2 cellular contexts compared by ENCODE assay signal in the genomic region with DNA sequence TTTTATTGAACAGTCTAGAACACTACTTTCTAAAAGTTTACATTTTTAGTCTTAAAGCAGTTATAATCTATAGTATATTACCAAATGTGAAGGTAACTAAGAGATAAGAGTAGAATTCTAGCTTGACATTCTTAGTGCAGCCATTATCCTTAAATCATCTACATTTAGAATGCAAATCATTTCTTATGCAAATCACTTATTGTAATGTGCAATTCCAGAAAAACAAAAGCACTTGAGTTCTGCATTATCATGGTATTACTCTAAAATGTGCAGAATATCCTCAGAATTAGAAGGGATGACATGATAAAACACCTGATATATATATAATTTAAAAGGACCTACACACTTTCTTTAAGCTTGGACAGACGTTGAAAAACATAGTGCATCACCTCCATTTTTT.
TF ChIP-seq lines count a peak whose summit lies in the region.

No MANE protein-coding gene starts in this region.

TF ChIP-seq in WTC11, 78 proteins besides CTCF, POLR2A, EP300 and RAD21 (continued from another document):
- TF ChIP-seq, protein P1, sequence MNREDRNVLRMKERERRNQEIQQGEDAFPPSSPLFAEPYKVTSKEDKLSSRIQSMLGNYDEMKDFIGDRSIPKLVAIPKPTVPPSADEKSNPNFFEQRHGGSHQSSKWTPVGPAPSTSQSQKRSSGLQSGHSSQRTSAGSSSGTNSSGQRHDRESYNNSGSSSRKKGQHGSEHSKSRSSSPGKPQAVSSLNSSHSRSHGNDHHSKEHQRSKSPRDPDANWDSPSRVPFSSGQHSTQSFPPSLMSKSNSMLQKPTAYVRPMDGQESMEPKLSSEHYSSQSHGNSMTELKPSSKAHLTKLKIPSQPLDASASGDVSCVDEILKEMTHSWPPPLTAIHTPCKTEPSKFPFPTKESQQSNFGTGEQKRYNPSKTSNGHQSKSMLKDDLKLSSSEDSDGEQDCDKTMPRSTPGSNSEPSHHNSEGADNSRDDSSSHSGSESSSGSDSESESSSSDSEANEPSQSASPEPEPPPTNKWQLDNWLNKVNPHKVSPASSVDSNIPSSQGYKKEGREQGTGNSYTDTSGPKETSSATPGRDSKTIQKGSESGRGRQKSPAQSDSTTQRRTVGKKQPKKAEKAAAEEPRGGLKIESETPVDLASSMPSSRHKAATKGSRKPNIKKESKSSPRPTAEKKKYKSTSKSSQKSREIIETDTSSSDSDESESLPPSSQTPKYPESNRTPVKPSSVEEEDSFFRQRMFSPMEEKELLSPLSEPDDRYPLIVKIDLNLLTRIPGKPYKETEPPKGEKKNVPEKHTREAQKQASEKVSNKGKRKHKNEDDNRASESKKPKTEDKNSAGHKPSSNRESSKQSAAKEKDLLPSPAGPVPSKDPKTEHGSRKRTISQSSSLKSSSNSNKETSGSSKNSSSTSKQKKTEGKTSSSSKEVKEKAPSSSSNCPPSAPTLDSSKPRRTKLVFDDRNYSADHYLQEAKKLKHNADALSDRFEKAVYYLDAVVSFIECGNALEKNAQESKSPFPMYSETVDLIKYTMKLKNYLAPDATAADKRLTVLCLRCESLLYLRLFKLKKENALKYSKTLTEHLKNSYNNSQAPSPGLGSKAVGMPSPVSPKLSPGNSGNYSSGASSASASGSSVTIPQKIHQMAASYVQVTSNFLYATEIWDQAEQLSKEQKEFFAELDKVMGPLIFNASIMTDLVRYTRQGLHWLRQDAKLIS (CRISPR knock-in tag; IDR thresholded peaks at IDR 0.05; ENCODE audit: borderline replicate concordance), result no peak
- no peak for TF ChIP-seq CREB1 (CRISPR knock-in tag; IDR thresholded peaks at IDR 0.05)
- TF ChIP-seq, protein P2, sequence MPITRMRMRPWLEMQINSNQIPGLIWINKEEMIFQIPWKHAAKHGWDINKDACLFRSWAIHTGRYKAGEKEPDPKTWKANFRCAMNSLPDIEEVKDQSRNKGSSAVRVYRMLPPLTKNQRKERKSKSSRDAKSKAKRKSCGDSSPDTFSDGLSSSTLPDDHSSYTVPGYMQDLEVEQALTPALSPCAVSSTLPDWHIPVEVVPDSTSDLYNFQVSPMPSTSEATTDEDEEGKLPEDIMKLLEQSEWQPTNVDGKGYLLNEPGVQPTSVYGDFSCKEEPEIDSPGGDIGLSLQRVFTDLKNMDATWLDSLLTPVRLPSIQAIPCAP (CRISPR knock-in tag; IDR thresholded peaks at IDR 0.05), result no peak
- TF ChIP-seq, protein P3, sequence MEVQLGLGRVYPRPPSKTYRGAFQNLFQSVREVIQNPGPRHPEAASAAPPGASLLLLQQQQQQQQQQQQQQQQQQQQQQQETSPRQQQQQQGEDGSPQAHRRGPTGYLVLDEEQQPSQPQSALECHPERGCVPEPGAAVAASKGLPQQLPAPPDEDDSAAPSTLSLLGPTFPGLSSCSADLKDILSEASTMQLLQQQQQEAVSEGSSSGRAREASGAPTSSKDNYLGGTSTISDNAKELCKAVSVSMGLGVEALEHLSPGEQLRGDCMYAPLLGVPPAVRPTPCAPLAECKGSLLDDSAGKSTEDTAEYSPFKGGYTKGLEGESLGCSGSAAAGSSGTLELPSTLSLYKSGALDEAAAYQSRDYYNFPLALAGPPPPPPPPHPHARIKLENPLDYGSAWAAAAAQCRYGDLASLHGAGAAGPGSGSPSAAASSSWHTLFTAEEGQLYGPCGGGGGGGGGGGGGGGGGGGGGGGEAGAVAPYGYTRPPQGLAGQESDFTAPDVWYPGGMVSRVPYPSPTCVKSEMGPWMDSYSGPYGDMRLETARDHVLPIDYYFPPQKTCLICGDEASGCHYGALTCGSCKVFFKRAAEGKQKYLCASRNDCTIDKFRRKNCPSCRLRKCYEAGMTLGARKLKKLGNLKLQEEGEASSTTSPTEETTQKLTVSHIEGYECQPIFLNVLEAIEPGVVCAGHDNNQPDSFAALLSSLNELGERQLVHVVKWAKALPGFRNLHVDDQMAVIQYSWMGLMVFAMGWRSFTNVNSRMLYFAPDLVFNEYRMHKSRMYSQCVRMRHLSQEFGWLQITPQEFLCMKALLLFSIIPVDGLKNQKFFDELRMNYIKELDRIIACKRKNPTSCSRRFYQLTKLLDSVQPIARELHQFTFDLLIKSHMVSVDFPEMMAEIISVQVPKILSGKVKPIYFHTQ (CRISPR knock-in tag; IDR thresholded peaks at IDR 0.05), result no peak
- no peak for TF ChIP-seq ESRRA (CRISPR knock-in tag; IDR thresholded peaks at IDR 0.05; ENCODE audit: borderline replicate concordance)
- TF ChIP-seq, protein P4, sequence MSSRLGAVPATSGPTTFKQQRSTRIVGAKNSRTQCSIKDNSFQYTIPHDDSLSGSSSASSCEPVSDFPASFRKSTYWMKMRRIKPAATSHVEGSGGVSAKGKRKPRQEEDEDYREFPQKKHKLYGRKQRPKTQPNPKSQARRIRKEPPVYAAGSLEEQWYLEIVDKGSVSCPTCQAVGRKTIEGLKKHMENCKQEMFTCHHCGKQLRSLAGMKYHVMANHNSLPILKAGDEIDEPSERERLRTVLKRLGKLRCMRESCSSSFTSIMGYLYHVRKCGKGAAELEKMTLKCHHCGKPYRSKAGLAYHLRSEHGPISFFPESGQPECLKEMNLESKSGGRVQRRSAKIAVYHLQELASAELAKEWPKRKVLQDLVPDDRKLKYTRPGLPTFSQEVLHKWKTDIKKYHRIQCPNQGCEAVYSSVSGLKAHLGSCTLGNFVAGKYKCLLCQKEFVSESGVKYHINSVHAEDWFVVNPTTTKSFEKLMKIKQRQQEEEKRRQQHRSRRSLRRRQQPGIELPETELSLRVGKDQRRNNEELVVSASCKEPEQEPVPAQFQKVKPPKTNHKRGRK (CRISPR knock-in tag; IDR thresholded peaks at IDR 0.05; ENCODE audit: borderline replicate concordance), result no peak
- no peak for TF ChIP-seq EMX1 (CRISPR knock-in tag; IDR thresholded peaks at IDR 0.05)
- no peak for TF ChIP-seq NFATC4 (CRISPR knock-in tag; IDR thresholded peaks at IDR 0.05)
- no peak for TF ChIP-seq ZNF671 (CRISPR knock-in tag; IDR thresholded peaks at IDR 0.05)
- TF ChIP-seq ELF4 (CRISPR knock-in tag; IDR thresholded peaks at IDR 0.05; ENCODE audit: low read depth), result no peak
- TF ChIP-seq IRF2 (CRISPR knock-in tag; IDR thresholded peaks at IDR 0.05; ENCODE audit: borderline replicate concordance, low read depth), result no peak
TF ChIP-seq in WTC11: peak in this region for 0.

TF ChIP-seq in neural cell, 6 proteins besides CTCF, POLR2A, EP300 and RAD21 (continued from another document):
- TF ChIP-seq, protein P5, sequence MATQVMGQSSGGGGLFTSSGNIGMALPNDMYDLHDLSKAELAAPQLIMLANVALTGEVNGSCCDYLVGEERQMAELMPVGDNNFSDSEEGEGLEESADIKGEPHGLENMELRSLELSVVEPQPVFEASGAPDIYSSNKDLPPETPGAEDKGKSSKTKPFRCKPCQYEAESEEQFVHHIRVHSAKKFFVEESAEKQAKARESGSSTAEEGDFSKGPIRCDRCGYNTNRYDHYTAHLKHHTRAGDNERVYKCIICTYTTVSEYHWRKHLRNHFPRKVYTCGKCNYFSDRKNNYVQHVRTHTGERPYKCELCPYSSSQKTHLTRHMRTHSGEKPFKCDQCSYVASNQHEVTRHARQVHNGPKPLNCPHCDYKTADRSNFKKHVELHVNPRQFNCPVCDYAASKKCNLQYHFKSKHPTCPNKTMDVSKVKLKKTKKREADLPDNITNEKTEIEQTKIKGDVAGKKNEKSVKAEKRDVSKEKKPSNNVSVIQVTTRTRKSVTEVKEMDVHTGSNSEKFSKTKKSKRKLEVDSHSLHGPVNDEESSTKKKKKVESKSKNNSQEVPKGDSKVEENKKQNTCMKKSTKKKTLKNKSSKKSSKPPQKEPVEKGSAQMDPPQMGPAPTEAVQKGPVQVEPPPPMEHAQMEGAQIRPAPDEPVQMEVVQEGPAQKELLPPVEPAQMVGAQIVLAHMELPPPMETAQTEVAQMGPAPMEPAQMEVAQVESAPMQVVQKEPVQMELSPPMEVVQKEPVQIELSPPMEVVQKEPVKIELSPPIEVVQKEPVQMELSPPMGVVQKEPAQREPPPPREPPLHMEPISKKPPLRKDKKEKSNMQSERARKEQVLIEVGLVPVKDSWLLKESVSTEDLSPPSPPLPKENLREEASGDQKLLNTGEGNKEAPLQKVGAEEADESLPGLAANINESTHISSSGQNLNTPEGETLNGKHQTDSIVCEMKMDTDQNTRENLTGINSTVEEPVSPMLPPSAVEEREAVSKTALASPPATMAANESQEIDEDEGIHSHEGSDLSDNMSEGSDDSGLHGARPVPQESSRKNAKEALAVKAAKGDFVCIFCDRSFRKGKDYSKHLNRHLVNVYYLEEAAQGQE (IDR thresholded peaks at IDR 0.05; ENCODE audit: borderline replicate concordance), result no peak
TF ChIP-seq in neural cell: peak in this region for 0.
